In genomic region chr17:58328195-58329034, GRCh38 we compare ENCODE assay signal across 8 cellular contexts. TPM values are rescaled to one million over a fixed set of nuclear protein-coding genes. Genes with fewer than 3 reads are reported as not detected.
A peak's percentile ranks its signal among the peaks of the same experiment; 100 is the strongest.
DNase-seq lines count a peak whose midpoint lies in the region; ATAC-seq and TF ChIP-seq lines count a peak whose summit lies in the region.

Gene TSPOAP1, minus strand, starts transcription at chr17:58328795. Its CDS starts 875 bp downstream, at chr17:58327920.

- H3K27me3 ChIP-seq in gastroesophageal sphincter (peaks cover 5% of the 10 kb centered on the region), WERI-Rb-1 (ENCODE audit: insufficient read depth, low read depth, severe bottlenecking) (no peaks in the 10 kb centered on the region)

- WGBS in gastroesophageal sphincter (ENCODE audit: low coverage in 1 of 2), 2 donors = 37% methylated on average over 5 of the region's 23 CpGs; no CpG with 5 or more reads in 1 of the 2 donors

- H3K4me1 Mint-ChIP-seq in IgD-negative memory B cell = peaks cover 10 to 41% (median 25%) of the 10 kb centered on the region in 3 donors
- peaks cover 40% of the 10 kb centered on the region for H3K4me1 Mint-ChIP-seq in activated CD8-positive, alpha-beta T cell treated with anti-CD3 and anti-CD28 coated beads for 36 hours (ENCODE audit: low read depth)

- TF ChIP-seq CTCF in activated CD8-positive, alpha-beta T cell treated with anti-CD3 and anti-CD28 coated beads for 36 hours (IDR thresholded peaks at IDR 0.05) = no peak
- no peak for TF ChIP-seq CTCF in gastroesophageal sphincter (IDR thresholded peaks at IDR 0.05)
- no peak for TF ChIP-seq CTCF in WERI-Rb-1 (IDR thresholded peaks at IDR 0.05; ENCODE audit: low read depth, low read length)
- no peak for TF ChIP-seq CTCF in omental fat pad (IDR thresholded peaks at IDR 0.05)

- H3K4me3 Mint-ChIP-seq in IgD-negative memory B cell = peak within 1 kb of the TSS; percentile 90 to 100 (median 96)
- H3K4me3 Mint-ChIP-seq in activated CD8-positive, alpha-beta T cell treated with anti-CD3 and anti-CD28 coated beads for 36 hours = peak within 1 kb of the TSS; percentile 81

- H3K27ac Mint-ChIP-seq in IgD-negative memory B cell = peak within 1 kb of the TSS; percentile 93 to 99 (median 97)
- H3K27ac Mint-ChIP-seq in activated CD8-positive, alpha-beta T cell treated with anti-CD3 and anti-CD28 coated beads for 36 hours = peak within 1 kb of the TSS; percentile 96

- POLR2A ChIA-PET in activated CD8-positive, alpha-beta T cell treated with anti-CD3 and anti-CD28 coated beads for 36 hours (lab: Charles Lee) = interaction anchor here (0.7 to 26.8 kb wide), 19 partner anchors 11 to 955 kb away, joined by 3 to 1558 read pairs (median 4); partner anchors contain the start of genes HSF5, RNF43 and SUPT4H1

- H3K27me3 Mint-ChIP-seq in IgD-negative memory B cell = no peaks in the 10 kb centered on the region
- H3K27me3 Mint-ChIP-seq in activated CD8-positive, alpha-beta T cell treated with anti-CD3 and anti-CD28 coated beads for 36 hours = peaks cover 7% of the 10 kb centered on the region

- peaks cover 0 to 33% (median 8%) of the 10 kb centered on the region in 3 donors for H3K4me1 ChIP-seq in gastroesophageal sphincter

- CTCF ChIA-PET in activated CD8-positive, alpha-beta T cell treated with anti-CD3 and anti-CD28 coated beads for 36 hours (lab: Charles Lee) = interaction anchor here (0.7 to 4.0 kb wide), 11 partner anchors 9 to 159 kb away, joined by 3 to 56 read pairs (median 6); partner anchors contain the start of genes HSF5, RNF43 and SUPT4H1

- no peak for TF ChIP-seq EP300 in gastroesophageal sphincter (IDR thresholded peaks at IDR 0.05)

- peaks cover 14% of the 10 kb centered on the region for H3K36me3 Mint-ChIP-seq in IgD-negative memory B cell
- peaks cover 42% of the 10 kb centered on the region for H3K36me3 Mint-ChIP-seq in activated CD8-positive, alpha-beta T cell treated with anti-CD3 and anti-CD28 coated beads for 36 hours (ENCODE audit: low read depth)

- ATAC-seq in GM18868 (IDR thresholded peaks at IDR 0.05; ENCODE audit: unreplicated experiment) = peak; percentile 16
- ATAC-seq in activated CD8-positive, alpha-beta T cell treated with anti-CD3 and anti-CD28 coated beads for 36 hours = peak; percentile 5
- ATAC-seq in gastroesophageal sphincter = no peak
- no peak for ATAC-seq in omental fat pad (ENCODE audit: low FRiP score)

- H3K4me3 ChIP-seq in gastroesophageal sphincter = peak within 1 kb of the TSS in 1 of 2 donors; percentile 2
- peak within 1 kb of the TSS; percentile 9 for H3K4me3 ChIP-seq in skeletal muscle cell (ENCODE audit: low read depth, low read length)
- no peak within 1 kb of the TSS for H3K4me3 ChIP-seq in WERI-Rb-1 (ENCODE audit: low read depth, low read length)

- peak; percentile 8 to 16 for TF ChIP-seq POLR2A in gastroesophageal sphincter (IDR thresholded peaks at IDR 0.05)

- peaks cover 0 to 1% (median 0%) of the 10 kb centered on the region in 3 donors for H3K9me3 Mint-ChIP-seq in IgD-negative memory B cell
- H3K9me3 Mint-ChIP-seq in activated CD8-positive, alpha-beta T cell treated with anti-CD3 and anti-CD28 coated beads for 36 hours = no peaks in the 10 kb centered on the region

- intact Hi-C loops in activated CD8-positive, alpha-beta T cell treated with anti-CD3 and anti-CD28 coated beads for 36 hours (cut with micrococcal nuclease) = loop anchor here (1.0 to 2.0 kb wide), 2 partner anchors 11 to 16 kb away; no protein-coding TSS in a partner anchor

- no peaks in the 10 kb centered on the region for H3K36me3 ChIP-seq in gastroesophageal sphincter
- H3K36me3 ChIP-seq in WERI-Rb-1 = no peaks in the 10 kb centered on the region

- H3K9me3 ChIP-seq in gastroesophageal sphincter (no peaks in the 10 kb centered on the region), WERI-Rb-1 (ENCODE audit: severe bottlenecking) (no peaks in the 10 kb centered on the region)

- peak; percentile 94 for DNase-seq in activated CD8-positive, alpha-beta T cell treated with anti-CD3 and anti-CD28 coated beads for 36 hours
- DNase-seq in skeletal muscle cell (ENCODE audit: low read depth) (no peak), WERI-Rb-1 (no peak), NCI-H1048 (lab: John Stamatoyannopoulos, UW) (no peak), omental fat pad (ENCODE audit: low spot score) (no peak)

- H3K27ac ChIP-seq in gastroesophageal sphincter = no peak within 1 kb of the TSS
- no peak within 1 kb of the TSS for H3K27ac ChIP-seq in WERI-Rb-1

RNA-seq across cellular contexts. Expression of gene TSPOAP1, which starts in this region (rescaled TPM):
- polyA plus RNA-seq in IgD-negative memory B cell = 1.3 TPM
- 10 to 100 TPM; 21.1 to 24.1 TPM for total RNA-seq in activated CD8-positive, alpha-beta T cell treated with anti-CD3 and anti-CD28 coated beads for 36 hours
- total RNA-seq in gastroesophageal sphincter (10 to 100 TPM in 3 of 4 donors, 1 to 10 TPM in 1; 7.4 to 44.8 (median 23.0) TPM), omental fat pad (10 to 100 TPM in 1 of 4 donors, 1 to 10 TPM in 3; 1.9 to 13.6 (median 5.4) TPM)

Comparison
In these comparisons a context has a peak if more than half of its experiments do, and no peak if none do; other contexts are left out.
1. ATAC-seq: peak in GM18868 (single experiment) and activated CD8-positive, alpha-beta T cell treated with anti-CD3 and anti-CD28 coated beads for 36 hours (single experiment); none in gastroesophageal sphincter (single experiment) and omental fat pad (single experiment).